Comparison of ENCODE assay signal across 1 cellular context in genomic region chr18:74652392-74652988, GRCh38.
TF ChIP-seq lines count a peak whose summit lies in the region.

No MANE protein-coding gene starts in this region.

TF ChIP-seq in IMR-90, 13 proteins besides CTCF, POLR2A, EP300 and RAD21 (continued from another document):
- TF ChIP-seq RCOR1 (IDR thresholded peaks at IDR 0.05; ENCODE audit: insufficient replicate concordance, low read length) = no peak
TF ChIP-seq in IMR-90: peak in this region for 1.
